Comparison of ENCODE assay signal across 8 cellular contexts in genomic region chr7:30134011-30134410, GRCh38. TPM values are rescaled to one million over a fixed set of nuclear protein-coding genes. Genes with fewer than 3 reads are reported as not detected.
DNase-seq lines count a peak whose midpoint lies in the region; ATAC-seq, FAIRE-seq and TF ChIP-seq lines count a peak whose summit lies in the region.

No MANE protein-coding gene starts in this region.

- H3K4me1 ChIP-seq in cardiac muscle cell (ENCODE audit: low read depth) (no peaks in the 10 kb centered on the region), astrocyte (ENCODE audit: insufficient read depth, low read length) (no peaks in the 10 kb centered on the region), mesenchymal stem cell (ENCODE audit: control insufficient read depth, insufficient read depth, low read depth, low read length) (peaks cover 6% of the 10 kb centered on the region), upper lobe of right lung (peaks cover 15% of the 10 kb centered on the region)

- no peak overlapping the region for H4K91ac ChIP-seq in mesenchymal stem cell (ENCODE audit: low read length)

- no peak overlapping the region for H2AK5ac ChIP-seq in mesenchymal stem cell (ENCODE audit: low read length, severe bottlenecking)

- FAIRE-seq in astrocyte (lab: Jason Lieb, UNC), result no peak

- H3K9me3 Mint-ChIP-seq in astrocyte (ENCODE audit: unreplicated experiment), result no peaks in the 10 kb centered on the region

- H3K9ac ChIP-seq in astrocyte (ENCODE audit: low read length) (peak overlapping the region; percentile 84), mesenchymal stem cell (ENCODE audit: low read length) (peak overlapping the region; percentile 81)

- H3K27me3 ChIP-seq in cardiac muscle cell (peaks cover 19% of the 10 kb centered on the region), astrocyte (ENCODE audit: insufficient read depth, low read length) (no peaks in the 10 kb centered on the region), mesenchymal stem cell (ENCODE audit: control insufficient read depth in 1 of 2, insufficient read depth in 1 of 2, low read length in 2 of 2) (peaks cover 0 to 3% of the 10 kb centered on the region in 2 experiments), upper lobe of right lung (no peaks in the 10 kb centered on the region)

- H2BK5ac ChIP-seq in mesenchymal stem cell (ENCODE audit: low read depth, low read length, poor library complexity, severe bottlenecking), result no peak overlapping the region

- no peak overlapping the region for H4K8ac ChIP-seq in mesenchymal stem cell (ENCODE audit: low read length)

- no peak overlapping the region for H2BK120ac ChIP-seq in mesenchymal stem cell (ENCODE audit: low read depth, low read length)

- intact Hi-C loops in cardiac septum (cut with DNase I), result no loop called here
- intact Hi-C loops in upper lobe of right lung (cut with DNase I), result no loop called here

- no peaks in the 10 kb centered on the region for H3K79me2 ChIP-seq in astrocyte (ENCODE audit: insufficient read depth, low read length)

- H3K9me3 ChIP-seq in cardiac muscle cell (ENCODE audit: low read depth) (no peaks in the 10 kb centered on the region), astrocyte (ENCODE audit: insufficient read depth, low read depth, low read length) (no peaks in the 10 kb centered on the region), mesenchymal stem cell (ENCODE audit: control insufficient read depth, low read length) (no peaks in the 10 kb centered on the region), upper lobe of right lung (no peaks in the 10 kb centered on the region)

- peak overlapping the region; percentile 86 for H3K4me3 ChIP-seq in cardiac muscle cell
- peak overlapping the region; percentile 62 for H3K4me3 ChIP-seq in astrocyte (ENCODE audit: insufficient read depth, low read depth, low read length)
- peak overlapping the region in 1 of 2 experiments; percentile 83 for H3K4me3 ChIP-seq in mesenchymal stem cell (ENCODE audit: insufficient read depth in 1 of 2, low read depth in 1 of 2, low read length in 2 of 2)
- peak overlapping the region; percentile 47 for H3K4me3 ChIP-seq in upper lobe of right lung

- WGBS in mesenchymal stem cell, result 52% methylated on average over 7 of the region's 7 CpGs

- H3K4me1 Mint-ChIP-seq in astrocyte (ENCODE audit: low read depth, unreplicated experiment), result no peaks in the 10 kb centered on the region

- no peak for DNase-seq in cardiac muscle cell (ENCODE audit: low read depth in 1 of 2, low spot score in 1 of 2)
- DNase-seq in cardiac septum (ENCODE audit: low spot score), result no peak
- DNase-seq in astrocyte (ENCODE audit: low read depth), result no peak
- DNase-seq in mesenchymal stem cell, result no peak
- DNase-seq in upper lobe of right lung, result no peak
- DNase-seq in DMS 273 (lab: John Stamatoyannopoulos, UW; ENCODE audit: unreplicated experiment), result no peak
- DNase-seq in ACHN, result no peak

- no peaks in the 10 kb centered on the region for H3K36me3 ChIP-seq in cardiac muscle cell
- no peaks in the 10 kb centered on the region for H3K36me3 ChIP-seq in astrocyte (ENCODE audit: insufficient read depth, low read length)
- peaks cover 0 to 3% of the 10 kb centered on the region in 2 experiments for H3K36me3 ChIP-seq in mesenchymal stem cell (ENCODE audit: control insufficient read depth in 1 of 2, insufficient read depth in 2 of 2, low read depth in 1 of 2, low read length in 2 of 2)
- H3K36me3 ChIP-seq in upper lobe of right lung, result no peaks in the 10 kb centered on the region

- ATAC-seq in upper lobe of right lung (peak; percentile 13), GM18868 (IDR thresholded peaks at IDR 0.05; ENCODE audit: unreplicated experiment) (no peak)

- no peak overlapping the region for H2BK15ac ChIP-seq in mesenchymal stem cell (ENCODE audit: low read depth, poor library complexity, severe bottlenecking)

- H3K4ac ChIP-seq in mesenchymal stem cell (ENCODE audit: low read depth in 1 of 2, low read length in 2 of 2), result no peak overlapping the region

- TF ChIP-seq CTCF in cardiac muscle cell (IDR thresholded peaks at IDR 0.05; ENCODE audit: low read depth, low read length) (no peak), astrocyte (IDR thresholded peaks at IDR 0.05; ENCODE audit: insufficient read depth, low read depth, low read length) (no peak), upper lobe of right lung (IDR thresholded peaks at IDR 0.05) (no peak)

- no peaks in the 10 kb centered on the region for H4K20me1 ChIP-seq in astrocyte (ENCODE audit: insufficient read depth, low read length)

- no peak overlapping the region for H3K23ac ChIP-seq in mesenchymal stem cell (ENCODE audit: low read length in 2 of 2)

- no peak overlapping the region for H2BK12ac ChIP-seq in mesenchymal stem cell (ENCODE audit: low read length in 2 of 2)

- in situ Hi-C loops in ACHN (cut with HindIII; ENCODE audit: low pct_ligation_motif_present, low pct_unique_long_range_greater_than_20kb, low sequenced_read_pairs), result no loop called here

- peaks cover 5% of the 10 kb centered on the region for H3K36me3 Mint-ChIP-seq in astrocyte (ENCODE audit: low read depth, unreplicated experiment)

- H3K4me2 ChIP-seq in astrocyte (ENCODE audit: low read length) (peak overlapping the region; percentile 94), mesenchymal stem cell (ENCODE audit: low read length, poor library complexity, severe bottlenecking) (no peak overlapping the region)

- peak overlapping the region; percentile 88 for H3K4me3 Mint-ChIP-seq in astrocyte (ENCODE audit: unreplicated experiment)

- H3K79me1 ChIP-seq in mesenchymal stem cell (replicated peaks; ENCODE audit: low read length, poor library complexity, severe bottlenecking), result peaks cover 2% of the 10 kb centered on the region

- no peak overlapping the region for H3K18ac ChIP-seq in mesenchymal stem cell (ENCODE audit: low read depth in 1 of 2, low read length in 2 of 2)

- no peak overlapping the region for H3K14ac ChIP-seq in mesenchymal stem cell (ENCODE audit: low read length in 2 of 2)

- no peaks in the 10 kb centered on the region for H3K27me3 Mint-ChIP-seq in astrocyte (ENCODE audit: low read depth, unreplicated experiment)

- no peak overlapping the region for H3K27ac Mint-ChIP-seq in astrocyte (ENCODE audit: unreplicated experiment)

- H3K27ac ChIP-seq in cardiac muscle cell, result no peak overlapping the region
- H3K27ac ChIP-seq in astrocyte (ENCODE audit: low read depth, low read length), result no peak overlapping the region
- no peak overlapping the region for H3K27ac ChIP-seq in mesenchymal stem cell (ENCODE audit: low read length, poor library complexity, severe bottlenecking)
- H3K27ac ChIP-seq in upper lobe of right lung, result peak overlapping the region; percentile 71

- H2AFZ ChIP-seq in astrocyte (ENCODE audit: low read depth, low read length) (peak overlapping the region; percentile 80), mesenchymal stem cell (ENCODE audit: low read depth, low read length) (no peak overlapping the region)

RNA-seq across cellular contexts. Expression of gene MTURN, which starts 0.8 kb away (rescaled TPM):
- total RNA-seq in cardiac muscle cell (16.5 and 39.3 TPM in 2 replicates), cardiac septum (49.3 TPM), astrocyte (8.4 and 9.3 TPM in 2 replicates), upper lobe of right lung (31.3 TPM)
- polyA plus RNA-seq in cardiac muscle cell, result 11.2 and 26.3 TPM in 2 replicates
- 2.0 TPM for polyA plus RNA-seq in mesenchymal stem cell (2013, experiment 1 of 2)
- polyA plus RNA-seq in mesenchymal stem cell (2013, experiment 2 of 2), result 2.1 TPM
